In the genomic region with DNA sequence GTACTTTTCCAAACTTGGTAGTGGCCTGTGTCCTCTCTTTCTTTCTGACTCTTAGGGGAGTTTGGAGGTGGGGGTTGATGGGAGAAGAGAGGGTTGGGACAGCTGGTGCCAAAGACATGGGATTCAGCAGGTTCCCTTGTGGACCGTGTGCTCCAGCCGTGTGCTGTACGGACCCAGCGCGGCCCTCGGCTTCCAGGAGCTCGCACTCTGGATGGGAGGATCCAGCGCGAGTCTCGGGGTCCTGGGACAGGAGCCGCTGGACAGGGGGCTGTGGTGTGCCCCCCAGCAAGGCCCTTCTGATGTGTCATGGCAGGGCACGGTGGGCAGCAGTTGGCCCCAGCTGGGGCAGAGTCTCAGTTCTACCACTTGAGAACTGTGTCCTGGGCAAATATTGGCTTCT, we compare ENCODE assay signal across 25 cellular contexts.
"Had no signal": no experiment of that assay in that cellular context is flagged by ENCODE, and none has a peak within 500 bp of the region (broad histone marks: within the 10 kb centered on the region; RNA-seq: fewer than 3 reads in every experiment).

No MANE protein-coding gene starts in this region.

- H3K27ac ChIP-seq: breast epithelium, hepatocyte, sigmoid colon, suprapubic skin had no signal

- H3K27me3 ChIP-seq: breast epithelium, hepatocyte, sigmoid colon, suprapubic skin, tibial nerve had no signal

- H3K36me3 Mint-ChIP-seq: naive B cell had no signal

- H3K9me3 Mint-ChIP-seq: activated CD4-positive, alpha-beta memory T cell treated with anti-CD3 and anti-CD28 coated beads, Interleukin-2, amount 10 ng/mL, durations not matched to agents 7 days and 5 days; activated CD4-positive, alpha-beta T cell treated with anti-CD3 and anti-CD28 coated beads, Interleukin-2, amount 10 ng/mL, durations not matched to agents 7 days and 5 days; activated T-cell treated with anti-CD3 and anti-CD28 coated beads, Interleukin-2, amount 50 U/mL, for 4 hours; activated T-helper 17 cell treated with anti-CD3 and anti-CD28 coated beads, Interleukin-2, amount 50 U/mL, for 72 hours; naive B cell; neural crest cell; WTC11 had no signal

- H3K4me3 Mint-ChIP-seq: activated CD4-positive, alpha-beta memory T cell treated with anti-CD3 and anti-CD28 coated beads, Interleukin-2, amount 10 ng/mL, durations not matched to agents 7 days and 5 days; activated CD4-positive, alpha-beta T cell treated with anti-CD3 and anti-CD28 coated beads, Interleukin-2, amount 10 ng/mL, durations not matched to agents 7 days and 5 days; activated T-cell treated with anti-CD3 and anti-CD28 coated beads, Interleukin-2, amount 50 U/mL, for 4 hours; activated T-helper 17 cell treated with anti-CD3 and anti-CD28 coated beads, Interleukin-2, amount 50 U/mL, for 72 hours; naive B cell; neural crest cell; WTC11 had no signal

- H2AFZ ChIP-seq: hepatocyte had no signal

- H3K4me1 Mint-ChIP-seq: activated CD4-positive, alpha-beta memory T cell treated with anti-CD3 and anti-CD28 coated beads, Interleukin-2, amount 10 ng/mL, durations not matched to agents 7 days and 5 days; activated CD4-positive, alpha-beta T cell treated with anti-CD3 and anti-CD28 coated beads, Interleukin-2, amount 10 ng/mL, durations not matched to agents 7 days and 5 days; activated T-helper 17 cell treated with anti-CD3 and anti-CD28 coated beads, Interleukin-2, amount 50 U/mL, for 72 hours had no signal

- H3K36me3 ChIP-seq: breast epithelium, suprapubic skin, tibial nerve had no signal

- FAIRE-seq: frontal cortex had no signal

- H3K27me3 Mint-ChIP-seq: activated CD4-positive, alpha-beta memory T cell treated with anti-CD3 and anti-CD28 coated beads, Interleukin-2, amount 10 ng/mL, durations not matched to agents 7 days and 5 days had no signal

- DNase-seq: activated CD4-positive, alpha-beta memory T cell treated with anti-CD3 and anti-CD28 coated beads, Interleukin-2, amount 10 ng/mL, durations not matched to agents 7 days and 5 days; activated CD4-positive, alpha-beta T cell treated with anti-CD3 and anti-CD28 coated beads for 1 hour; activated CD4-positive, alpha-beta T cell treated with anti-CD3 and anti-CD28 coated beads, Interleukin-2, amount 10 ng/mL, durations not matched to agents 7 days and 5 days; activated gamma-delta T cell treated with Interleukin-2 at 50 U/mL for 16 hours; activated naive CD4-positive, alpha-beta T cell treated with anti-CD3 and anti-CD28 coated beads, Interleukin-2, amount 50 U/mL, for 16 hours; activated T-cell treated with anti-CD3 and anti-CD28 coated beads, Interleukin-2, amount 50 U/mL, for 4 hours; central memory CD4-positive, alpha-beta T cell; glutamatergic neuron; islet precursor cell; mammary epithelial cell; naive B cell; occipital lobe; sigmoid colon; stimulated activated CD4-positive, alpha-beta T cell treated with anti-CD3 and anti-CD28 coated beads, Interleukin-15, amount 100 ng/mL, for 24 hours; stimulated activated CD4-positive, alpha-beta T cell treated with anti-CD3 and anti-CD28 coated beads, Interleukin-2, amount 100 ng/mL, for 24 hours; stimulated activated naive CD4-positive, alpha-beta T cell; T-helper 2 cell had no signal

- ATAC-seq: activated T-cell treated with anti-CD3 and anti-CD28 coated beads, Interleukin-2, amount 50 U/mL, for 4 hours; activated T-helper 17 cell treated with anti-CD3 and anti-CD28 coated beads, Interleukin-2, amount 50 U/mL, for 72 hours; WTC11 had no signal

- H3K27ac Mint-ChIP-seq: activated CD4-positive, alpha-beta memory T cell treated with anti-CD3 and anti-CD28 coated beads, Interleukin-2, amount 10 ng/mL, durations not matched to agents 7 days and 5 days; activated CD4-positive, alpha-beta T cell treated with anti-CD3 and anti-CD28 coated beads, Interleukin-2, amount 10 ng/mL, durations not matched to agents 7 days and 5 days; activated T-helper 17 cell treated with anti-CD3 and anti-CD28 coated beads, Interleukin-2, amount 50 U/mL, for 72 hours; naive B cell had no signal

- H3K79me2 ChIP-seq: hepatocyte had no signal

- H3K4me2 ChIP-seq: hepatocyte had no signal

- H3K4me3 ChIP-seq: breast epithelium, hepatocyte, sigmoid colon, suprapubic skin, tibial nerve had no signal

- H3K4me1 ChIP-seq: breast epithelium, suprapubic skin had no signal

- H3K9me3 ChIP-seq: breast epithelium, sigmoid colon, suprapubic skin, tibial nerve had no signal
